Comparison of ENCODE assay signal across 33 cellular contexts in the genomic region with DNA sequence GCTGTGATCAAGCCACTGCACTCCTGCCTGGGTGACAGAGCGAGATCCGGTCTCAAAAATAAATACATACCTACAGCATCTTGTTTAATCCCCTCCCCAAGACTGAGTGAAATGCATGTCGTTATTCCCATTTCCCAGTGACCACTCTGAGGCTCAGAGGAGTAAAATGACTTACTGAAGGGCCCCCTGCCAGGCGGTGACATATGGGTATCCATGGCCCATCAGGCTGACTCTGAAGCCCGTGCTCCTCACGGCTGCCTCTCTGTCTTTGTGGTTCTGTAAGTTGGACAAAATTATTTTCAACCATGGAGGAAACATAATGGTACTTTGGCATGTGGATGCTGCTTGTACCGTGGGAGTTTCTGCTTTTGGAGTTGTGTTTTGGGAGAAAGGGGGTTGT. TPM values are rescaled to one million over a fixed set of nuclear protein-coding genes. Genes with fewer than 3 reads are reported as not detected.
DNase-seq lines count a peak whose midpoint lies in the region; ATAC-seq and TF ChIP-seq lines count a peak whose summit lies in the region.
"Had no signal": no experiment of that assay in that cellular context is flagged by ENCODE, and none has a peak within 500 bp of the region (broad histone marks: within the 10 kb centered on the region; RNA-seq: fewer than 3 reads in every experiment).

No MANE protein-coding gene starts in this region.

- H3K4me2 ChIP-seq in skeletal muscle satellite cell (ENCODE audit: low read length) = peak overlapping the region; percentile 28

- H3K4me3 ChIP-seq in heart right ventricle = peak overlapping the region in 1 of 10 donors; percentile 7
- H3K4me3 ChIP-seq in adipocyte (ENCODE audit: low read length) = peak overlapping the region; percentile 52
- H3K4me3 ChIP-seq in right cardiac atrium (ENCODE audit: low read length) = no peak overlapping the region
- H3K4me3 ChIP-seq in skeletal muscle satellite cell (ENCODE audit: low read length) = no peak overlapping the region

- no peaks in the 10 kb centered on the region for H3K36me3 Mint-ChIP-seq in activated T-helper 2 cell treated with anti-CD3 and anti-CD28 coated beads, Interferon-gamma antibody, Interleukin-2, Interleukin-4, amounts not matched to agents 10 μg/mL and 5 μg/mL and 100 μg/mL, durations not matched to agents 14 hours and 24 hours and 36 hours (ENCODE audit: low read depth)
- H3K36me3 Mint-ChIP-seq: activated CD8-positive, alpha-beta memory T cell treated with anti-CD3 and anti-CD28 coated beads, Interleukin-2, amount 10 ng/mL, durations not matched to agents 7 days and 5 days; activated naive CD4-positive, alpha-beta T cell treated with anti-CD3 and anti-CD28 coated beads, Interleukin-2, amount 10 ng/mL, durations not matched to agents 7 days and 5 days; immature natural killer cell had no signal

- no peaks in the 10 kb centered on the region for H3K27me3 ChIP-seq in heart right ventricle
- no peaks in the 10 kb centered on the region for H3K27me3 ChIP-seq in adipocyte (replicated peaks; ENCODE audit: control insufficient read depth, insufficient read depth, low read length)
- no peaks in the 10 kb centered on the region for H3K27me3 ChIP-seq in right cardiac atrium (ENCODE audit: control insufficient read depth, insufficient read depth)
- H3K27me3 ChIP-seq in skeletal muscle satellite cell (ENCODE audit: control insufficient read depth, insufficient read depth, low read length) = no peaks in the 10 kb centered on the region
- H3K27me3 ChIP-seq: BE2C, breast epithelium, esophagus muscularis mucosa had no signal

- H3K4me1 Mint-ChIP-seq in activated T-helper 2 cell treated with anti-CD3 and anti-CD28 coated beads, Interferon-gamma antibody, Interleukin-2, Interleukin-4, amounts not matched to agents 10 μg/mL and 5 μg/mL and 100 μg/mL, durations not matched to agents 14 hours and 24 hours and 36 hours (ENCODE audit: low read depth) = no peaks in the 10 kb centered on the region
- H3K4me1 Mint-ChIP-seq: activated CD4-positive, alpha-beta T cell treated with anti-CD3 and anti-CD28 coated beads, Interleukin-2, amount 10 ng/mL, durations not matched to agents 7 days and 5 days; activated CD8-positive, alpha-beta memory T cell treated with anti-CD3 and anti-CD28 coated beads, Interleukin-2, amount 10 ng/mL, durations not matched to agents 7 days and 5 days; activated naive CD4-positive, alpha-beta T cell treated with anti-CD3 and anti-CD28 coated beads, Interleukin-2, amount 10 ng/mL, durations not matched to agents 7 days and 5 days; immature natural killer cell had no signal

- DNase-seq in heart right ventricle (no peak), Right ventricle myocardium inferior (ENCODE audit: missing footprints) (no peak), adipocyte (ENCODE audit: low read depth) (no peak), right cardiac atrium (no peak)
- DNase-seq in activated T-helper 2 cell treated with anti-CD3 and anti-CD28 coated beads, Interferon-gamma antibody, Interleukin-2, Interleukin-4, amounts not matched to agents 10 μg/mL and 5 μg/mL and 100 μg/mL, durations not matched to agents 14 hours and 24 hours and 36 hours (ENCODE audit: low spot score) = no peak
- DNase-seq: ACHN; activated CD4-positive, alpha-beta T cell treated with anti-CD3 and anti-CD28 coated beads, Interleukin-2, amount 10 ng/mL, durations not matched to agents 7 days and 5 days; activated CD8-positive, alpha-beta memory T cell treated with anti-CD3 and anti-CD28 coated beads, Interleukin-2, amount 10 ng/mL, durations not matched to agents 7 days and 5 days; activated naive CD4-positive, alpha-beta T cell treated with anti-CD3 and anti-CD28 coated beads, Interleukin-2, amount 10 ng/mL, durations not matched to agents 7 days and 5 days; amygdala; BE2C; cortex of kidney; GF-D8; HCEC 1CT; hypothalamus; immature natural killer cell; left colon; mesendoderm; NCI-H1694; NCI-H510A treated with DMSO at 0.1 percent for 48 hours; NK-92 treated with Interleukin-12 subunit alpha and Interleukin-12 subunit beta, amount 100 ng/mL, for 24 hours; nucleus accumbens; PC-3; SHP77; stimulated activated CD4-positive, alpha-beta T cell treated with anti-CD3 and anti-CD28 coated beads, Interleukin-12 subunit alpha, Interleukin-12 subunit beta, amount 100 ng/mL, for 4 hours; stimulated activated CD4-positive, alpha-beta T cell treated with anti-CD3 and anti-CD28 coated beads, Interleukin-4, amount 100 ng/mL, for 1 hour; T-helper 9 cell had no signal

- intact Hi-C loops in heart right ventricle (cut with DNase I) (no loop called here), Right ventricle myocardium inferior (cut with DNase I) (no loop called here), right cardiac atrium (cut with DNase I) (no loop called here)
- intact Hi-C loops in activated T-helper 2 cell treated with anti-CD3 and anti-CD28 coated beads, Interferon-gamma antibody, Interleukin-2, Interleukin-4, amounts not matched to agents 10 μg/mL and 5 μg/mL and 100 μg/mL, durations not matched to agents 14 hours and 24 hours and 36 hours (cut with micrococcal nuclease) = no loop called here

- 74 to 75% methylated on average over 7 of the region's 7 CpGs for WGBS in heart right ventricle, 2 donors
- WGBS in right cardiac atrium = 65% methylated on average over 7 of the region's 7 CpGs

- H3K9me3 ChIP-seq in heart right ventricle (no peaks in the 10 kb centered on the region), adipocyte (ENCODE audit: control insufficient read depth, low read length) (no peaks in the 10 kb centered on the region), right cardiac atrium (ENCODE audit: control insufficient read depth, low read length) (no peaks in the 10 kb centered on the region), skeletal muscle satellite cell (replicated peaks; ENCODE audit: low read length) (no peaks in the 10 kb centered on the region)
- H3K9me3 ChIP-seq: BE2C, breast epithelium, esophagus muscularis mucosa had no signal

- peak overlapping the region; percentile 10 for H3K9ac ChIP-seq in adipocyte (ENCODE audit: low read length)
- peak overlapping the region; percentile 29 for H3K9ac ChIP-seq in skeletal muscle satellite cell (ENCODE audit: low read depth, low read length)

- H3K27me3 Mint-ChIP-seq in activated T-helper 2 cell treated with anti-CD3 and anti-CD28 coated beads, Interferon-gamma antibody, Interleukin-2, Interleukin-4, amounts not matched to agents 10 μg/mL and 5 μg/mL and 100 μg/mL, durations not matched to agents 14 hours and 24 hours and 36 hours (ENCODE audit: low read depth) = peaks cover 4% of the 10 kb centered on the region

- H3K4me1 ChIP-seq in heart right ventricle (peaks cover 5 to 42% (median 18%) of the 10 kb centered on the region in 9 donors), adipocyte (ENCODE audit: control insufficient read depth, insufficient read depth, low read length) (peaks cover 24% of the 10 kb centered on the region), right cardiac atrium (ENCODE audit: control insufficient read depth, insufficient read depth, low read length) (no peaks in the 10 kb centered on the region), skeletal muscle satellite cell (ENCODE audit: control insufficient read depth, insufficient read depth, low read length) (peaks cover 29% of the 10 kb centered on the region)
- H3K4me1 ChIP-seq: breast epithelium had no signal

- no peak overlapping the region for H3K27ac Mint-ChIP-seq in activated T-helper 2 cell treated with anti-CD3 and anti-CD28 coated beads, Interferon-gamma antibody, Interleukin-2, Interleukin-4, amounts not matched to agents 10 μg/mL and 5 μg/mL and 100 μg/mL, durations not matched to agents 14 hours and 24 hours and 36 hours
- H3K27ac Mint-ChIP-seq: activated CD4-positive, alpha-beta T cell treated with anti-CD3 and anti-CD28 coated beads, Interleukin-2, amount 10 ng/mL, durations not matched to agents 7 days and 5 days; activated CD8-positive, alpha-beta memory T cell treated with anti-CD3 and anti-CD28 coated beads, Interleukin-2, amount 10 ng/mL, durations not matched to agents 7 days and 5 days; activated naive CD4-positive, alpha-beta T cell treated with anti-CD3 and anti-CD28 coated beads, Interleukin-2, amount 10 ng/mL, durations not matched to agents 7 days and 5 days had no signal

- H3K27ac ChIP-seq in heart right ventricle (peak overlapping the region in 8 of 10 donors; percentile 12 to 78 (median 56)), right cardiac atrium (ENCODE audit: low read length) (peak overlapping the region; percentile 1)

- H3K36me3 ChIP-seq in heart right ventricle (no peaks in the 10 kb centered on the region), adipocyte (ENCODE audit: control insufficient read depth, insufficient read depth, low read length, severe bottlenecking) (no peaks in the 10 kb centered on the region), skeletal muscle satellite cell (ENCODE audit: insufficient read depth, low read length) (no peaks in the 10 kb centered on the region)
- H3K36me3 ChIP-seq: BE2C, breast epithelium, esophagus muscularis mucosa had no signal

- no peaks in the 10 kb centered on the region for H3K9me3 Mint-ChIP-seq in activated T-helper 2 cell treated with anti-CD3 and anti-CD28 coated beads, Interferon-gamma antibody, Interleukin-2, Interleukin-4, amounts not matched to agents 10 μg/mL and 5 μg/mL and 100 μg/mL, durations not matched to agents 14 hours and 24 hours and 36 hours
- H3K9me3 Mint-ChIP-seq: activated CD4-positive, alpha-beta T cell treated with anti-CD3 and anti-CD28 coated beads, Interleukin-2, amount 10 ng/mL, durations not matched to agents 7 days and 5 days; activated naive CD4-positive, alpha-beta T cell treated with anti-CD3 and anti-CD28 coated beads, Interleukin-2, amount 10 ng/mL, durations not matched to agents 7 days and 5 days; immature natural killer cell had no signal

- TF ChIP-seq CTCF in heart right ventricle (IDR thresholded peaks at IDR 0.05) = no peak

- no peak for ATAC-seq in heart right ventricle
- ATAC-seq in Right ventricle myocardium inferior = no peak
- no peak for ATAC-seq in right cardiac atrium
- no peak for ATAC-seq in GM18502 (IDR thresholded peaks at IDR 0.05; ENCODE audit: poor library complexity, unreplicated experiment)
- no peak for ATAC-seq in HG03378 (IDR thresholded peaks at IDR 0.05; ENCODE audit: unreplicated experiment)
- ATAC-seq: activated CD8-positive, alpha-beta memory T cell treated with anti-CD3 and anti-CD28 coated beads, Interleukin-2, amount 10 ng/mL, durations not matched to agents 7 days and 5 days; left colon; PC-3 had no signal

- no peak overlapping the region for H3K4me3 Mint-ChIP-seq in activated T-helper 2 cell treated with anti-CD3 and anti-CD28 coated beads, Interferon-gamma antibody, Interleukin-2, Interleukin-4, amounts not matched to agents 10 μg/mL and 5 μg/mL and 100 μg/mL, durations not matched to agents 14 hours and 24 hours and 36 hours (ENCODE audit: low read depth)
- H3K4me3 Mint-ChIP-seq: activated CD4-positive, alpha-beta T cell treated with anti-CD3 and anti-CD28 coated beads, Interleukin-2, amount 10 ng/mL, durations not matched to agents 7 days and 5 days; activated CD8-positive, alpha-beta memory T cell treated with anti-CD3 and anti-CD28 coated beads, Interleukin-2, amount 10 ng/mL, durations not matched to agents 7 days and 5 days; activated naive CD4-positive, alpha-beta T cell treated with anti-CD3 and anti-CD28 coated beads, Interleukin-2, amount 10 ng/mL, durations not matched to agents 7 days and 5 days; immature natural killer cell had no signal

RNA-seq across cellular contexts. Expression of a gene that starts 17.3 kb away (rescaled TPM):
- total RNA-seq in heart right ventricle (100 to 1,000 TPM; 180 to 315 (median 244) TPM), Right ventricle myocardium inferior (288 TPM), right cardiac atrium (100 to 1,000 TPM; 143 to 161 (median 156) TPM)
- polyA plus RNA-seq in heart right ventricle (100 to 1,000 TPM; 204 to 211 TPM), right cardiac atrium (215 TPM)
- 34.3 and 38.5 TPM in 2 replicates for total RNA-seq in skeletal muscle satellite cell (2012; rRNA removed)
- total RNA-seq in activated T-helper 2 cell treated with anti-CD3 and anti-CD28 coated beads, Interferon-gamma antibody, Interleukin-2, Interleukin-4, amounts not matched to agents 10 μg/mL and 5 μg/mL and 100 μg/mL, durations not matched to agents 14 hours and 24 hours and 36 hours = 3.8 and 4.7 TPM in 2 replicates

RNA-seq across cellular contexts. Expression of a gene that starts 27.0 kb away (rescaled TPM):
- total RNA-seq in heart right ventricle (1 to 10 TPM in 9 of 10 donors, under 1 TPM in 1; 0.93 to 4.3 (median 2.3) TPM), Right ventricle myocardium inferior (3.2 TPM), right cardiac atrium (1 to 10 TPM; 2.2 to 3.6 (median 2.4) TPM)
- polyA plus RNA-seq in heart right ventricle (10 to 100 TPM in 1 of 2 donors, 1 to 10 TPM in 1; 5.1 to 10.3 TPM), right cardiac atrium (6.7 TPM)
- 5.7 and 9.6 TPM in 2 replicates for total RNA-seq in skeletal muscle satellite cell (2012; rRNA removed)
- total RNA-seq in activated T-helper 2 cell treated with anti-CD3 and anti-CD28 coated beads, Interferon-gamma antibody, Interleukin-2, Interleukin-4, amounts not matched to agents 10 μg/mL and 5 μg/mL and 100 μg/mL, durations not matched to agents 14 hours and 24 hours and 36 hours = not detected in 2 replicates
- total RNA-seq: activated CD4-positive, alpha-beta T cell treated with anti-CD3 and anti-CD28 coated beads, Interleukin-2, amount 10 ng/mL, durations not matched to agents 7 days and 5 days; activated CD8-positive, alpha-beta memory T cell treated with anti-CD3 and anti-CD28 coated beads, Interleukin-2, amount 10 ng/mL, durations not matched to agents 7 days and 5 days; frontal cortex had no signal

RNA-seq across cellular contexts. Expression of a gene that starts 45.2 kb away (rescaled TPM):
- 100 to 1,000 TPM; 104 to 178 (median 124) TPM for total RNA-seq in heart right ventricle
- polyA plus RNA-seq in heart right ventricle = 100 to 1,000 TPM in 1 of 2 donors, 10 to 100 TPM in 1; 98.8 to 222 TPM
- total RNA-seq in Right ventricle myocardium inferior = 150 TPM
- total RNA-seq in right cardiac atrium = 100 to 1,000 TPM; 107 to 143 (median 124) TPM
- 123 TPM for polyA plus RNA-seq in right cardiac atrium
- total RNA-seq in skeletal muscle satellite cell (2012; rRNA removed) = 198 and 210 TPM in 2 replicates
- total RNA-seq in activated T-helper 2 cell treated with anti-CD3 and anti-CD28 coated beads, Interferon-gamma antibody, Interleukin-2, Interleukin-4, amounts not matched to agents 10 μg/mL and 5 μg/mL and 100 μg/mL, durations not matched to agents 14 hours and 24 hours and 36 hours = 184 and 186 TPM in 2 replicates

Comparison
In these comparisons a context has a peak if more than half of its experiments do, and no peak if none do; other contexts are left out.
1. RNA of a gene that starts 17.3 kb away (total RNA-seq): 288 TPM in Right ventricle myocardium inferior (single experiment), 180 to 315 TPM in heart right ventricle and 143 to 161 TPM in right cardiac atrium; 3.8 to 4.7 TPM in activated T-helper 2 cell treated with anti-CD3 and anti-CD28 coated beads, Interferon-gamma antibody, Interleukin-2, Interleukin-4, amounts not matched to agents 10 μg/mL and 5 μg/mL and 100 μg/mL, durations not matched to agents 14 hours and 24 hours and 36 hours; every median in the first group is over 10 times any median in the second.